Comparison of ENCODE assay signal across 22 cellular contexts in genomic region chr15:58622877-58623276, GRCh38.
"Had no signal": no experiment of that assay in that cellular context is flagged by ENCODE, and none has a peak within 500 bp of the region (broad histone marks: within the 10 kb centered on the region; RNA-seq: fewer than 3 reads in every experiment).

No MANE protein-coding gene starts in this region.

- H3K27ac Mint-ChIP-seq: endodermal cell, type B pancreatic cell had no signal

- DNase-seq: colonic mucosa; dermis blood vessel endothelial cell; endodermal cell; erythroblast; foreskin melanocyte; head of caudate nucleus; left colon; left ventricle myocardium superior; mesendoderm; naive B cell; nucleus accumbens; ovary; right cardiac atrium; small intestine; stimulated activated CD4-positive, alpha-beta T cell treated with anti-CD3 and anti-CD28 coated beads, Interleukin-12 subunit alpha, Interleukin-12 subunit beta, amount 100 ng/mL, for 4 hours; stimulated activated naive CD4-positive, alpha-beta T cell treated with Interleukin-2 at 50 U/mL for 16 hours; thyroid gland had no signal

- H3K4me3 Mint-ChIP-seq: endodermal cell, naive B cell, neural crest cell, type B pancreatic cell had no signal

- ATAC-seq: left colon, left ventricle myocardium superior, right cardiac atrium had no signal

- H3K27ac ChIP-seq: colonic mucosa, hepatocyte, ovary, suprapubic skin had no signal

- H3K36me3 ChIP-seq: colonic mucosa, ovary had no signal

- H3K9me3 ChIP-seq: colonic mucosa, ovary, suprapubic skin, thyroid gland had no signal

- H3K27me3 Mint-ChIP-seq: naive B cell, type B pancreatic cell had no signal

- H3K4me3 ChIP-seq: colonic mucosa, hepatocyte, lung, ovary, suprapubic skin, thyroid gland had no signal

- H3K27me3 ChIP-seq: colonic mucosa, hepatocyte, ovary, suprapubic skin, thyroid gland had no signal

- H3K4me1 Mint-ChIP-seq: neural crest cell had no signal
